ENCODE assay signal across 31 cellular contexts in genomic region chr13:76319921-76320320, GRCh38.
A peak's percentile ranks its signal among the peaks of the same experiment; 100 is the strongest.
DNase-seq lines count a peak whose midpoint lies in the region; ATAC-seq and TF ChIP-seq lines count a peak whose summit lies in the region.
"Had no signal": no experiment of that assay in that cellular context is flagged by ENCODE, and none has a peak within 500 bp of the region (broad histone marks: within the 10 kb centered on the region; RNA-seq: fewer than 3 reads in every experiment).

No MANE protein-coding gene starts in this region.

- DNase-seq in NCI-H226 (peak; percentile 55), fibroblast of pulmonary artery (ENCODE audit: low read depth) (peak; percentile 18), fibroblast of the aortic adventitia (ENCODE audit: low read depth) (peak; percentile 52), immature natural killer cell (no peak), omental fat pad (ENCODE audit: low spot score) (no peak)
- DNase-seq in stimulated activated naive CD8-positive, alpha-beta T cell treated with anti-CD3 and anti-CD28 coated beads, Interleukin-15, Interleukin-2, amounts not matched to agents 100 U/mL and 50 U/mL, for 24 hours = no peak
- DNase-seq: 8988T; ACHN; AML-193; BE2C; C1 segment of cervical spinal cord; Caco-2; Calu3; CD4-positive, alpha-beta memory T cell; CD4-positive, alpha-beta T cell; CD4-positive, CD25-positive, alpha-beta regulatory T cell; CD8-positive, alpha-beta memory T cell; CD8-positive, alpha-beta T cell; COR-L47; DMS 273 treated with DMSO at 0.1 percent for 48 hours; DMS153; DMS53; DMS79; DMS79 treated with DMSO at 0.1 percent for 48 hours; DND-41; EL had no signal

- H3K4me3 Mint-ChIP-seq in immature natural killer cell = no peak overlapping the region
- H3K4me3 Mint-ChIP-seq: B cell; CD14-positive monocyte; CD4-positive, alpha-beta memory T cell; CD4-positive, alpha-beta T cell; CD4-positive, CD25-positive, alpha-beta regulatory T cell; CD8-positive, alpha-beta memory T cell; CD8-positive, alpha-beta T cell had no signal

- H3K4me3 ChIP-seq in fibroblast of pulmonary artery (replicated peaks; ENCODE audit: low read depth, low read length) (no peak overlapping the region), fibroblast of the aortic adventitia (ENCODE audit: low read depth, low read length) (no peak overlapping the region)
- H3K4me3 ChIP-seq: A549; BLaER1; BLaER1 treated with 17β-estradiol and CSF1 and Interleukin-3, amounts not matched to agents 10 nM and 100 nM had no signal

- ATAC-seq in omental fat pad (ENCODE audit: low FRiP score) = no peak
- no peak for ATAC-seq in stimulated activated naive CD8-positive, alpha-beta T cell treated with anti-CD3 and anti-CD28 coated beads, Interleukin-15, Interleukin-2, amounts not matched to agents 100 U/mL and 50 U/mL, for 24 hours
- ATAC-seq: A549; CD8-positive, alpha-beta T cell had no signal

- no peaks in the 10 kb centered on the region for H3K4me1 Mint-ChIP-seq in immature natural killer cell
- H3K4me1 Mint-ChIP-seq: B cell; CD14-positive monocyte; CD4-positive, alpha-beta memory T cell; CD4-positive, CD25-positive, alpha-beta regulatory T cell; CD8-positive, alpha-beta memory T cell had no signal

- H3K27me3 Mint-ChIP-seq in immature natural killer cell (ENCODE audit: low read depth in 3 of 3) = peaks cover 0 to 2% (median 0%) of the 10 kb centered on the region in 3 donors
- H3K27me3 Mint-ChIP-seq: CD4-positive, CD25-positive, alpha-beta regulatory T cell; CD8-positive, alpha-beta memory T cell had no signal

- peaks cover 0 to 7% (median 2%) of the 10 kb centered on the region in 6 donors for H3K9me3 Mint-ChIP-seq in immature natural killer cell
- H3K9me3 Mint-ChIP-seq: CD8-positive, alpha-beta T cell had no signal

- H3K36me3 Mint-ChIP-seq in immature natural killer cell = no peaks in the 10 kb centered on the region
- H3K36me3 Mint-ChIP-seq: CD14-positive monocyte; CD4-positive, alpha-beta memory T cell; CD4-positive, CD25-positive, alpha-beta regulatory T cell; CD8-positive, alpha-beta memory T cell; CD8-positive, alpha-beta T cell had no signal

- TF ChIP-seq CTCF in fibroblast of pulmonary artery (IDR thresholded peaks at IDR 0.05; ENCODE audit: low read length, missing control alignments) (no peak), fibroblast of the aortic adventitia (IDR thresholded peaks at IDR 0.05; ENCODE audit: insufficient read depth, low read length) (no peak), omental fat pad (IDR thresholded peaks at IDR 0.05) (no peak)

- H3K27ac Mint-ChIP-seq in immature natural killer cell = no peak overlapping the region
- H3K27ac Mint-ChIP-seq: B cell; CD14-positive monocyte; CD4-positive, alpha-beta memory T cell; CD4-positive, alpha-beta T cell; CD4-positive, CD25-positive, alpha-beta regulatory T cell; CD8-positive, alpha-beta memory T cell; CD8-positive, alpha-beta T cell had no signal

Comparison
In these comparisons a context has a peak if more than half of its experiments do, and no peak if none do; other contexts are left out.
1. DNase-seq: peak in NCI-H226 (single experiment), fibroblast of pulmonary artery (single experiment) and fibroblast of the aortic adventitia (single experiment); none in immature natural killer cell (0 of 3), omental fat pad (single experiment) and stimulated activated naive CD8-positive, alpha-beta T cell treated with anti-CD3 and anti-CD28 coated beads, Interleukin-15, Interleukin-2, amounts not matched to agents 100 U/mL and 50 U/mL, for 24 hours (single experiment).